In genomic region chr6:41872102-41872602, GRCh38 we compare ENCODE assay signal across 27 cellular contexts.
"Had no signal": no experiment of that assay in that cellular context is flagged by ENCODE, and none has a peak within 500 bp of the region (broad histone marks: within the 10 kb centered on the region; RNA-seq: fewer than 3 reads in every experiment).

No MANE protein-coding gene starts in this region.

- H3K27me3 Mint-ChIP-seq: activated B cell treated with CpG ODN at 0.5 μM for 24 hours; activated CD8-positive, alpha-beta T cell treated with anti-CD3 and anti-CD28 coated beads for 36 hours; natural killer cell treated with Interleukin-12 subunit alpha and Interleukin-12 subunit beta and Interleukin-15 and Interleukin-18, amount 100 ng/mL, for 72 hours; stimulated activated memory B cell treated with anti-CD40 and anti-IgM and Interleukin-4, amounts not matched to agents 10 μg/mL and 1 μg/mL and 100 μg/mL, for 72 hours; stimulated activated naive CD8-positive, alpha-beta T cell treated with anti-CD3 and anti-CD28 coated beads, Interleukin-15, amount 100 ng/mL, for 72 hours; T-helper 17 cell had no signal

- H3K4me3 Mint-ChIP-seq: activated CD8-positive, alpha-beta T cell treated with anti-CD3 and anti-CD28 coated beads for 36 hours; activated T-cell treated with anti-CD3 and anti-CD28 coated beads, Interleukin-2, amount 50 U/mL, for 4 hours; natural killer cell treated with Interleukin-12 subunit alpha and Interleukin-12 subunit beta and Interleukin-15 and Interleukin-18, amount 100 ng/mL, for 72 hours; stimulated activated memory B cell treated with anti-CD40 and anti-IgM and Interleukin-4, amounts not matched to agents 10 μg/mL and 1 μg/mL and 100 μg/mL, for 72 hours; stimulated activated naive CD8-positive, alpha-beta T cell treated with anti-CD3 and anti-CD28 coated beads, Interleukin-15, amount 100 ng/mL, for 72 hours; T-helper 17 cell had no signal

- H3K27me3 ChIP-seq: esophagus squamous epithelium, sigmoid colon, thyroid gland had no signal

- H3K4me3 ChIP-seq: esophagus squamous epithelium, mucosa of descending colon, sigmoid colon, thyroid gland had no signal

- H3K36me3 Mint-ChIP-seq: activated naive CD4-positive, alpha-beta T cell treated with anti-CD3 and anti-CD28 coated beads, Interleukin-2, amount 50 U/mL, for 72 hours; natural killer cell treated with Interleukin-12 subunit alpha and Interleukin-12 subunit beta and Interleukin-15 and Interleukin-18, amount 100 ng/mL, for 72 hours; stimulated activated memory B cell treated with anti-CD40 and anti-IgM and Interleukin-4, amounts not matched to agents 10 μg/mL and 1 μg/mL and 100 μg/mL, for 72 hours had no signal

- FAIRE-seq: bronchial epithelial cell, colon, small intestine had no signal

- H3K4me1 ChIP-seq: esophagus squamous epithelium, sigmoid colon, thyroid gland had no signal

- H3K27ac ChIP-seq: epithelial cell of prostate, esophagus squamous epithelium, sigmoid colon, thyroid gland had no signal

- DNase-seq: activated B cell treated with CpG ODN at 0.5 μM for 24 hours; activated CD4-positive, alpha-beta T cell treated with anti-CD3 and anti-CD28 coated beads, Interleukin-2, amount 50 U/mL, for 1 hour; activated CD8-positive, alpha-beta T cell treated with anti-CD3 and anti-CD28 coated beads for 36 hours; activated naive CD4-positive, alpha-beta T cell; activated T-cell treated with anti-CD3 and anti-CD28 coated beads, Interleukin-2, amount 50 U/mL, for 4 hours; dermis blood vessel endothelial cell; effector CD4-positive, alpha-beta T cell; esophagus squamous epithelium; foreskin melanocyte; kidney glomerular epithelial cell; mucosa of descending colon; sigmoid colon; small intestine; stimulated activated CD4-positive, alpha-beta T cell treated with anti-CD3 and anti-CD28 coated beads, Interleukin-1b, Interleukin-23, amount 100 ng/mL, for 48 hours; stimulated activated CD4-positive, alpha-beta T cell treated with anti-CD3 and anti-CD28 coated beads, Interleukin-4, amount 100 ng/mL, for 4 hours; stimulated activated CD8-positive, alpha-beta memory T cell treated with anti-CD3 and anti-CD28 coated beads, Interleukin-4, amount 100 ng/mL, for 48 hours; stimulated activated naive CD8-positive, alpha-beta T cell treated with anti-CD3 and anti-CD28 coated beads, Interleukin-15, amount 100 ng/mL, for 72 hours; T-helper 17 cell; T1000; thyroid gland had no signal

- ATAC-seq: activated CD8-positive, alpha-beta T cell treated with anti-CD3 and anti-CD28 coated beads for 36 hours; activated naive CD4-positive, alpha-beta T cell treated with anti-CD3 and anti-CD28 coated beads, Interleukin-2, amount 50 U/mL, for 72 hours; activated T-cell treated with anti-CD3 and anti-CD28 coated beads, Interleukin-2, amount 50 U/mL, for 4 hours; left lobe of liver; mucosa of descending colon; natural killer cell treated with Interleukin-12 subunit alpha and Interleukin-12 subunit beta and Interleukin-15 and Interleukin-18, amount 100 ng/mL, for 72 hours; stimulated activated memory B cell treated with anti-CD40 and anti-IgM and Interleukin-4, amounts not matched to agents 10 μg/mL and 1 μg/mL and 100 μg/mL, for 72 hours; stimulated activated naive CD8-positive, alpha-beta T cell treated with anti-CD3 and anti-CD28 coated beads, Interleukin-15, amount 100 ng/mL, for 72 hours; T-helper 17 cell had no signal

- H3K4me1 Mint-ChIP-seq: stimulated activated naive CD8-positive, alpha-beta T cell treated with anti-CD3 and anti-CD28 coated beads, Interleukin-15, amount 100 ng/mL, for 72 hours had no signal

- H3K9me3 Mint-ChIP-seq: activated B cell treated with CpG ODN at 0.5 μM for 24 hours; activated CD8-positive, alpha-beta T cell treated with anti-CD3 and anti-CD28 coated beads for 36 hours; activated naive CD4-positive, alpha-beta T cell treated with anti-CD3 and anti-CD28 coated beads, Interleukin-2, amount 50 U/mL, for 72 hours; activated T-cell treated with anti-CD3 and anti-CD28 coated beads, Interleukin-2, amount 50 U/mL, for 4 hours; natural killer cell treated with Interleukin-12 subunit alpha and Interleukin-12 subunit beta and Interleukin-15 and Interleukin-18, amount 100 ng/mL, for 72 hours; stimulated activated memory B cell treated with anti-CD40 and anti-IgM and Interleukin-4, amounts not matched to agents 10 μg/mL and 1 μg/mL and 100 μg/mL, for 72 hours; stimulated activated naive CD8-positive, alpha-beta T cell treated with anti-CD3 and anti-CD28 coated beads, Interleukin-15, amount 100 ng/mL, for 72 hours had no signal

- H3K36me3 ChIP-seq: esophagus squamous epithelium, sigmoid colon, thyroid gland had no signal

- H3K9me3 ChIP-seq: esophagus squamous epithelium, mucosa of descending colon, sigmoid colon, thyroid gland had no signal

- H3K27ac Mint-ChIP-seq: activated B cell treated with CpG ODN at 0.5 μM for 24 hours; activated CD8-positive, alpha-beta T cell treated with anti-CD3 and anti-CD28 coated beads for 36 hours; activated naive CD4-positive, alpha-beta T cell treated with anti-CD3 and anti-CD28 coated beads, Interleukin-2, amount 50 U/mL, for 72 hours; natural killer cell treated with Interleukin-12 subunit alpha and Interleukin-12 subunit beta and Interleukin-15 and Interleukin-18, amount 100 ng/mL, for 72 hours; stimulated activated memory B cell treated with anti-CD40 and anti-IgM and Interleukin-4, amounts not matched to agents 10 μg/mL and 1 μg/mL and 100 μg/mL, for 72 hours; stimulated activated naive CD8-positive, alpha-beta T cell treated with anti-CD3 and anti-CD28 coated beads, Interleukin-15, amount 100 ng/mL, for 72 hours; T-helper 17 cell had no signal
